In genomic region chr7:148941598-148942280, GRCh38 we compare ENCODE assay signal across 8 cellular contexts. TPM values are rescaled to one million over a fixed set of nuclear protein-coding genes. Genes with fewer than 3 reads are reported as not detected.
A peak's percentile ranks its signal among the peaks of the same experiment; 100 is the strongest.
DNase-seq lines count a peak whose midpoint lies in the region; ATAC-seq and TF ChIP-seq lines count a peak whose summit lies in the region.

No MANE protein-coding gene starts in this region.

- peak overlapping the region; percentile 65; the same call in 1 of the 2 replicates for H3K27ac ChIP-seq in HEK293 (ENCODE audit: extremely low read depth, low read depth, low read length)
- H3K27ac ChIP-seq in SU-DHL-6 (ENCODE audit: low read depth, low read length) = peak overlapping the region; percentile 39

- no peaks in the 10 kb centered on the region for H3K36me3 ChIP-seq in HEK293 (ENCODE audit: control insufficient read depth in 2 of 2, insufficient read depth in 1 of 2, low read length in 2 of 2)
- no peaks in the 10 kb centered on the region for H3K36me3 ChIP-seq in SU-DHL-6 (ENCODE audit: low read length)

- H2AFZ ChIP-seq in SU-DHL-6 (ENCODE audit: low read depth, low read length, severe bottlenecking) = peak overlapping the region; percentile 98

- H3K9ac ChIP-seq in SU-DHL-6 (ENCODE audit: low read length) = peak overlapping the region; percentile 80

- TF ChIP-seq CTCF in HEK293 (tag by site-specific recombination; IDR thresholded peaks at IDR 0.05) (peak; percentile 39; the same call in 1 of the 2 replicates), SU-DHL-6 (IDR thresholded peaks at IDR 0.05; ENCODE audit: insufficient read depth, low read length, poor library complexity, severe bottlenecking) (no peak)

- H3F3A ChIP-seq in SU-DHL-6 (ENCODE audit: insufficient read depth) = peaks cover 24% of the 10 kb centered on the region

- H3K4me2 ChIP-seq in SU-DHL-6 (ENCODE audit: low read depth, low read length, poor library complexity, severe bottlenecking) = peak overlapping the region; percentile 97

- H3K27me3 ChIP-seq in SU-DHL-6 (ENCODE audit: low read length) = no peaks in the 10 kb centered on the region

- intact Hi-C loops in sciatic nerve (cut with DNase I) = no loop called here

- no peaks in the 10 kb centered on the region for H3K9me2 ChIP-seq in SU-DHL-6 (replicated peaks; ENCODE audit: insufficient read depth, low read length)

- H3K4me3 ChIP-seq in HEK293 (ENCODE audit: low read depth, low read length) = peak overlapping the region; percentile 98
- peak overlapping the region; percentile 81 for H3K4me3 ChIP-seq in SU-DHL-6 (ENCODE audit: insufficient read depth, low read length, poor library complexity, severe bottlenecking)

- no peaks in the 10 kb centered on the region for H3K36me3 Mint-ChIP-seq in activated naive CD8-positive, alpha-beta T cell treated with anti-CD3 and anti-CD28 coated beads, Interleukin-2, amount 50 U/mL, for 24 hours (ENCODE audit: low read depth)

- H3K4me3 Mint-ChIP-seq in activated naive CD8-positive, alpha-beta T cell treated with anti-CD3 and anti-CD28 coated beads, Interleukin-2, amount 50 U/mL, for 24 hours = peak overlapping the region; percentile 92

- peak overlapping the region; percentile 99 for H3K27ac Mint-ChIP-seq in activated naive CD8-positive, alpha-beta T cell treated with anti-CD3 and anti-CD28 coated beads, Interleukin-2, amount 50 U/mL, for 24 hours

- DNase-seq in DMS53 treated with DMSO at 0.1 percent for 48 hours (lab: John Stamatoyannopoulos, UW; ENCODE audit: unreplicated experiment) = peak; percentile 94
- DNase-seq in NCI-H1105 treated with DMSO at 0.1 percent for 48 hours (lab: John Stamatoyannopoulos, UW) = peak; percentile 73
- DNase-seq in activated naive CD8-positive, alpha-beta T cell treated with anti-CD3 and anti-CD28 coated beads, Interleukin-2, amount 50 U/mL, for 24 hours = peak; percentile 69
- peak; percentile 53 for DNase-seq in hepatic stellate cell (ENCODE audit: low spot score)
- DNase-seq in sciatic nerve (ENCODE audit: low spot score) = no peak

- peak; percentile 52 for ATAC-seq in activated naive CD8-positive, alpha-beta T cell treated with anti-CD3 and anti-CD28 coated beads, Interleukin-2, amount 50 U/mL, for 24 hours
- peak; percentile 60 for ATAC-seq in sciatic nerve
- ATAC-seq in HG02970 (IDR thresholded peaks at IDR 0.05; ENCODE audit: low FRiP score, unreplicated experiment) = no peak

- no peaks in the 10 kb centered on the region for H3K4me1 ChIP-seq in HEK293 (ENCODE audit: control insufficient read depth, insufficient read depth, low read length)

- no peaks in the 10 kb centered on the region for H3K9me3 ChIP-seq in HEK293 (ENCODE audit: control insufficient read depth, insufficient read depth, low read depth, low read length)
- H3K9me3 ChIP-seq in SU-DHL-6 (ENCODE audit: insufficient read depth, low read length) = no peaks in the 10 kb centered on the region

- POLR2A ChIA-PET in HEK293 (lab: Yijun Ruan, JAX) = interaction anchor here (0.6 to 1.8 kb wide), 12 partner anchors 11 to 243 kb away, joined by 3 to 9 read pairs (median 4); partner anchors contain the start of genes CUL1 and EZH2

- H3K27me3 Mint-ChIP-seq in activated naive CD8-positive, alpha-beta T cell treated with anti-CD3 and anti-CD28 coated beads, Interleukin-2, amount 50 U/mL, for 24 hours = no peaks in the 10 kb centered on the region

- no peaks in the 10 kb centered on the region for H3K9me3 Mint-ChIP-seq in activated naive CD8-positive, alpha-beta T cell treated with anti-CD3 and anti-CD28 coated beads, Interleukin-2, amount 50 U/mL, for 24 hours

- peaks cover 33% of the 10 kb centered on the region for H3K4me1 Mint-ChIP-seq in activated naive CD8-positive, alpha-beta T cell treated with anti-CD3 and anti-CD28 coated beads, Interleukin-2, amount 50 U/mL, for 24 hours

- no peaks in the 10 kb centered on the region for H3K79me2 ChIP-seq in SU-DHL-6 (ENCODE audit: insufficient read depth, low read length)

- H4K20me1 ChIP-seq in SU-DHL-6 (ENCODE audit: low read depth, low read length) = no peaks in the 10 kb centered on the region

- CTCF ChIA-PET in HEK293 (lab: Yijun Ruan, JAX) = interaction anchor here (0.5 to 1.4 kb wide), 13 partner anchors 10 to 645 kb away, joined by 3 to 5 read pairs (median 3); no protein-coding TSS in a partner anchor

TF ChIP-seq in HEK293, 187 proteins besides CTCF, POLR2A, EP300 and RAD21 (continues in another document):
- TF ChIP-seq ZNF548 (tag by site-specific recombination; IDR thresholded peaks at IDR 0.05) (peak; percentile 99), ZNF214 (tag by site-specific recombination; IDR thresholded peaks at IDR 0.05; ENCODE audit: borderline replicate concordance) (no peak), HIC1 (tag by site-specific recombination; IDR thresholded peaks at IDR 0.05) (no peak), ZNF157 (tag by site-specific recombination; IDR thresholded peaks at IDR 0.05) (no peak), PATZ1 (tag by site-specific recombination; IDR thresholded peaks at IDR 0.05) (peak; percentile 15; the same call in 1 of the 2 replicates), ZSCAN18 (tag by site-specific recombination; IDR thresholded peaks at IDR 0.05) (no peak), ELK4 (IDR thresholded peaks at IDR 0.05; ENCODE audit: borderline replicate concordance, low read depth, low read length) (no peak), KLF1 (tag by site-specific recombination; IDR thresholded peaks at IDR 0.05) (no peak), ZNF292 (tag by site-specific recombination; IDR thresholded peaks at IDR 0.05; ENCODE audit: borderline replicate concordance, low read depth) (no peak), ZNF704 (tag by site-specific recombination; IDR thresholded peaks at IDR 0.05) (no peak), ZNF335 (tag by site-specific recombination; conservative IDR thresholded peaks at IDR 0.05) (peak; percentile 88), IKZF3 (tag by site-specific recombination; IDR thresholded peaks at IDR 0.05) (peak; percentile 91), ZNF837 (tag by site-specific recombination; IDR thresholded peaks at IDR 0.05) (no peak), ZNF350 (tag by site-specific recombination; IDR thresholded peaks at IDR 0.05) (peak; percentile 83)

RNA-seq across cellular contexts. Expression of gene EZH2, which starts 57.6 kb away (rescaled TPM):
- 4.4 TPM for total RNA-seq in sciatic nerve
